8 cellular contexts compared by ENCODE assay signal in genomic region chrX:48522291-48522690, GRCh38. TPM values are rescaled to one million over a fixed set of nuclear protein-coding genes. Genes with fewer than 3 reads are reported as not detected.
A peak's percentile ranks its signal among the peaks of the same experiment; 100 is the strongest.
DNase-seq lines count a peak whose midpoint lies in the region; ATAC-seq and TF ChIP-seq lines count a peak whose summit lies in the region.

No MANE protein-coding gene starts in this region.

- H3K9ac ChIP-seq in H9 (ENCODE audit: extremely low read depth, insufficient read length, low read length) (peak overlapping the region; percentile 84), skeletal muscle satellite cell (ENCODE audit: low read depth, low read length) (peak overlapping the region; percentile 63)

- peak overlapping the region; percentile 83 to 92 for H3K4me3 Mint-ChIP-seq in H9

- no peak overlapping the region for H4K91ac ChIP-seq in H9 (ENCODE audit: insufficient read length, low read depth, low read length)

- H3K23me2 ChIP-seq in H9 (ENCODE audit: insufficient read length, low read depth, low read length, poor library complexity, severe bottlenecking) = no peaks in the 10 kb centered on the region

- H3K36me3 ChIP-seq in right atrium auricular region (peaks cover 8% of the 10 kb centered on the region), skeletal muscle satellite cell (ENCODE audit: insufficient read depth, low read length) (peaks cover 11% of the 10 kb centered on the region)

- H3T11ph ChIP-seq in H9 (ENCODE audit: low read length) = no peak overlapping the region

- H3K9me3 ChIP-seq in H9 (ENCODE audit: control insufficient read depth, low read depth, low read length) (peaks cover 27% of the 10 kb centered on the region), right atrium auricular region (no peaks in the 10 kb centered on the region), skeletal muscle satellite cell (replicated peaks; ENCODE audit: low read length) (no peaks in the 10 kb centered on the region)

- H3K4me3 ChIP-seq in WI38 (ENCODE audit: low read depth, low read length) (peak overlapping the region; percentile 64), right atrium auricular region (peak overlapping the region; percentile 38 to 58), skeletal muscle satellite cell (ENCODE audit: low read length) (peak overlapping the region; percentile 69)

- no peak overlapping the region for H2BK20ac ChIP-seq in H9 (ENCODE audit: low read depth, low read length, poor library complexity, severe bottlenecking)

- H4K20me1 ChIP-seq in H9 (ENCODE audit: control insufficient read depth, insufficient read depth, insufficient read length) = no peaks in the 10 kb centered on the region

- H2BK120ac ChIP-seq in H9 (ENCODE audit: low read depth, low read length, poor library complexity, severe bottlenecking) = no peak overlapping the region

- no peak overlapping the region for H2AK5ac ChIP-seq in H9 (ENCODE audit: insufficient read length, low read length)

- H3K9me3 Mint-ChIP-seq in H9 = peaks cover 40 to 57% of the 10 kb centered on the region in 2 experiments

- no peaks in the 10 kb centered on the region; the same call in 1 of the 2 replicates for H3K79me2 ChIP-seq in H9 (ENCODE audit: insufficient read depth, low read length)

- H3K27me3 ChIP-seq in H9 (ENCODE audit: insufficient read depth, low read length) = no peaks in the 10 kb centered on the region
- H3K27me3 ChIP-seq in right atrium auricular region = no peaks in the 10 kb centered on the region
- no peaks in the 10 kb centered on the region for H3K27me3 ChIP-seq in skeletal muscle satellite cell (ENCODE audit: control insufficient read depth, insufficient read depth, low read length)

- DNase-seq in H9 (no peak), right atrium auricular region (ENCODE audit: low spot score) (no peak), SIG-M5 (lab: John Stamatoyannopoulos, UW) (no peak), NOMO-1 treated with dmso at 0.1 percent for 144 hours (lab: John Stamatoyannopoulos, UW; ENCODE audit: unreplicated experiment) (no peak)
- no peak for DNase-seq in stimulated activated CD4-positive, alpha-beta T cell treated with anti-CD3 and anti-CD28 coated beads, Interleukin-1b, Interleukin-23, amount 100 ng/mL, for 48 hours

- H3K36me3 Mint-ChIP-seq in H9 (ENCODE audit: insufficient read depth in 1 of 3, low read depth in 3 of 3) = peaks cover 12 to 34% (median 29%) of the 10 kb centered on the region in 3 experiments

- no peak overlapping the region for H2AFZ ChIP-seq in H9 (ENCODE audit: low read length)

- no peak overlapping the region for H4K8ac ChIP-seq in H9 (replicated peaks; ENCODE audit: insufficient read length, low read depth, low read length)

- TF ChIP-seq CTCF in H9 (conservative IDR thresholded peaks at IDR 0.05) (no peak), WI38 (IDR thresholded peaks at IDR 0.05; ENCODE audit: low read depth, low read length) (no peak), right atrium auricular region (IDR thresholded peaks at IDR 0.05) (no peak)

- H3K27ac Mint-ChIP-seq in H9 = peak overlapping the region; percentile 28 to 93 (median 32); a peak in 3 of 7 replicates

- H3K56ac ChIP-seq in H9 (ENCODE audit: insufficient read length, low read depth, low read length) = no peak overlapping the region

- H3K27ac ChIP-seq in H9 (ENCODE audit: insufficient read length, low read depth, low read length) (no peak overlapping the region), right atrium auricular region (peak overlapping the region; percentile 75 to 78)

- H3K14ac ChIP-seq in H9 (ENCODE audit: insufficient read depth, low read length) = no peak overlapping the region

- H4K5ac ChIP-seq in H9 (ENCODE audit: insufficient read length, low read depth, low read length) = no peak overlapping the region

- no peak overlapping the region for H2BK12ac ChIP-seq in H9 (ENCODE audit: insufficient read length, low read depth, low read length)

- H3K27me3 Mint-ChIP-seq in H9 (ENCODE audit: low read depth) = no peaks in the 10 kb centered on the region

- H3K4me2 ChIP-seq in H9 (ENCODE audit: insufficient read depth, insufficient read length, low read length) (peak overlapping the region; percentile 71), skeletal muscle satellite cell (ENCODE audit: low read length) (peak overlapping the region; percentile 86)

- no peak overlapping the region for H2BK5ac ChIP-seq in H9 (ENCODE audit: insufficient read length, low read length)

- no peak overlapping the region for H3K18ac ChIP-seq in H9 (ENCODE audit: insufficient read length, low read depth, low read length)

- H3K79me1 ChIP-seq in H9 (ENCODE audit: insufficient read depth, low read depth, low read length, poor library complexity, severe bottlenecking) = no peaks in the 10 kb centered on the region

- no peak overlapping the region for H3K4ac ChIP-seq in H9 (ENCODE audit: low read depth, low read length)

- no peak overlapping the region for H2BK15ac ChIP-seq in H9 (ENCODE audit: low read depth, low read length)

- H3K4me1 ChIP-seq in H9 (ENCODE audit: insufficient read depth, low read length) (no peaks in the 10 kb centered on the region), right atrium auricular region (peaks cover 0 to 8% of the 10 kb centered on the region in 2 donors), skeletal muscle satellite cell (ENCODE audit: control insufficient read depth, insufficient read depth, low read length) (peaks cover 3% of the 10 kb centered on the region)

- peaks cover 8 to 11% of the 10 kb centered on the region in 2 experiments; a peak in 3 of 4 replicates for H3K4me1 Mint-ChIP-seq in H9

- WGBS in H9 (ENCODE audit: extremely low coverage, insufficient read length, low lambda C conversion rate) = no CpG with 5 or more reads among the region's 10 CpGs

- H3K23ac ChIP-seq in H9 (ENCODE audit: insufficient read length, low read depth, low read length) = no peak overlapping the region

- no peak for ATAC-seq in GM21717 (IDR thresholded peaks at IDR 0.05; ENCODE audit: unreplicated experiment)

RNA-seq across cellular contexts. Expression of gene EBP, which starts 0.7 kb away (rescaled TPM):
- 117 and 124 TPM in 2 replicates for total RNA-seq in H9 (2021)
- total RNA-seq in right atrium auricular region = 10 to 100 TPM; 49.3 to 73.7 TPM
- total RNA-seq in skeletal muscle satellite cell (2012; rRNA removed) = 70.2 and 82.6 TPM in 2 replicates

RNA-seq across cellular contexts. Expression of gene PORCN, which starts 13.5 kb away (rescaled TPM):
- total RNA-seq in H9 (2021) (12.6 and 13.2 TPM in 2 replicates), right atrium auricular region (10 to 100 TPM; 23.0 to 43.0 TPM)
- total RNA-seq in skeletal muscle satellite cell (2012; rRNA removed) = 33.4 and 36.0 TPM in 2 replicates

RNA-seq across cellular contexts. Expression of gene TBC1D25, which starts 17.2 kb away (rescaled TPM):
- total RNA-seq in H9 (2021) (9.6 and 10.2 TPM in 2 replicates), right atrium auricular region (10 to 100 TPM; 11.0 to 17.5 TPM)
- 5.8 and 7.6 TPM in 2 replicates for total RNA-seq in skeletal muscle satellite cell (2012; rRNA removed)

RNA-seq across cellular contexts. Expression of gene FTSJ1, which starts 46.3 kb away (rescaled TPM):
- 49.4 and 52.8 TPM in 2 replicates for total RNA-seq in H9 (2021)
- 10 to 100 TPM; 36.6 to 43.3 TPM for total RNA-seq in right atrium auricular region
- 118 and 124 TPM in 2 replicates for total RNA-seq in skeletal muscle satellite cell (2012; rRNA removed)

RNA-seq across cellular contexts. Expression of gene RBM3, which starts 52.0 kb away (rescaled TPM):
- total RNA-seq in H9 (2021) (259 and 264 TPM in 2 replicates), right atrium auricular region (10 to 100 TPM; 62.1 to 90.4 TPM)
- 416 and 518 TPM in 2 replicates for total RNA-seq in skeletal muscle satellite cell (2012; rRNA removed)
